Comparison of ENCODE assay signal across 24 cellular contexts in genomic region chr6:80633412-80633811, GRCh38.
DNase-seq lines count a peak whose midpoint lies in the region; ATAC-seq, FAIRE-seq and TF ChIP-seq lines count a peak whose summit lies in the region.
"Had no signal": no experiment of that assay in that cellular context is flagged by ENCODE, and none has a peak within 500 bp of the region (broad histone marks: within the 10 kb centered on the region; RNA-seq: fewer than 3 reads in every experiment).

No MANE protein-coding gene starts in this region.

- no peaks in the 10 kb centered on the region for H4K20me1 ChIP-seq in IMR-90 (ENCODE audit: insufficient read depth, low read length)
- H4K20me1 ChIP-seq: BLaER1 treated with 17β-estradiol and CSF1 and Interleukin-3, amounts not matched to agents 10 nM and 100 nM had no signal

- H2AK9ac ChIP-seq in IMR-90 (replicated peaks; ENCODE audit: low read depth, low read length, poor library complexity): no peak overlapping the region

- in situ Hi-C loops in IMR-90 (cut with MboI; ENCODE audit: low sequenced_read_pairs): no loop called here

- no peak overlapping the region for H3K18ac ChIP-seq in IMR-90 (ENCODE audit: low read depth, low read length)

- no peak overlapping the region for H3K4me2 ChIP-seq in A549
- no peak overlapping the region for H3K4me2 ChIP-seq in IMR-90 (ENCODE audit: low read depth, low read length)
- H3K4me2 ChIP-seq: BLaER1 treated with 17β-estradiol and CSF1 and Interleukin-3, amounts not matched to agents 10 nM and 100 nM had no signal

- H3K56ac ChIP-seq in IMR-90 (ENCODE audit: extremely low read depth, insufficient read depth, low read length): no peak overlapping the region

- H3K9ac ChIP-seq in IMR-90 (ENCODE audit: low read depth, low read length): no peak overlapping the region
- H3K9ac ChIP-seq: BLaER1 treated with 17β-estradiol and CSF1 and Interleukin-3, amounts not matched to agents 10 nM and 100 nM had no signal

- no peak overlapping the region for H2BK5ac ChIP-seq in IMR-90 (ENCODE audit: low read depth, low read length, poor library complexity, severe bottlenecking)

- no peak overlapping the region for H4K91ac ChIP-seq in IMR-90 (ENCODE audit: insufficient read depth, low read depth, low read length)

- no peak overlapping the region for H4K5ac ChIP-seq in IMR-90 (ENCODE audit: low read depth, low read length)

- peaks cover 2% of the 10 kb centered on the region; the same call in 1 of the 2 replicates for H3K9me1 ChIP-seq in IMR-90 (ENCODE audit: insufficient read depth, low read length)

- ATAC-seq in A549 (no peak), IMR-90 (ENCODE audit: low read depth) (no peak), GM18498 (IDR thresholded peaks at IDR 0.05; ENCODE audit: unreplicated experiment) (no peak), GM21367 (IDR thresholded peaks at IDR 0.05; ENCODE audit: unreplicated experiment) (no peak)
- ATAC-seq: CD8-positive, alpha-beta T cell; GM12878 had no signal

- FAIRE-seq in A549 (lab: Jason Lieb, UNC) (no peak), islet of Langerhans (lab: Jason Lieb, UNC) (peak; percentile 89)
- FAIRE-seq: A204.1, D721Med, GM12878, GM12892, GM19239 had no signal

- no peaks in the 10 kb centered on the region for H3K27me3 ChIP-seq in IMR-90 (ENCODE audit: control insufficient read depth, insufficient read depth, low read length)
- H3K27me3 ChIP-seq: BLaER1 treated with 17β-estradiol and CSF1 and Interleukin-3, amounts not matched to agents 10 nM and 100 nM had no signal

- DNase-seq in A549 (ENCODE audit: low read depth in 1 of 2, low spot score in 1 of 2): no peak
- DNase-seq in IMR-90: no peak
- DNase-seq in RPMI8226: peak; percentile 9
- no peak for DNase-seq in NCI-H1105 treated with DMSO at 0.1 percent for 48 hours (lab: John Stamatoyannopoulos, UW)
- DNase-seq: 8988T; AML-193; Caco-2; Calu3; CD4-positive, alpha-beta T cell; CD8-positive, alpha-beta T cell; DMS79; DND-41; EL; GDM1 had no signal

- H3K27ac ChIP-seq in A549: no peak overlapping the region
- H3K27ac ChIP-seq in IMR-90 (ENCODE audit: insufficient read depth, low read length): no peak overlapping the region
- H3K27ac ChIP-seq: BLaER1 treated with 17β-estradiol and CSF1 and Interleukin-3, amounts not matched to agents 10 nM and 100 nM; C4-2B had no signal

- CTCF ChIA-PET in A549 (lab: Yijun Ruan, JAX) (no interaction called here), IMR-90 (lab: Yijun Ruan, JAX) (no interaction called here)

- H2AFZ ChIP-seq in IMR-90 (replicated peaks; ENCODE audit: low read length, poor library complexity): no peak overlapping the region

- TF ChIP-seq CTCF in A549 (IDR thresholded peaks at IDR 0.05) (no peak), IMR-90 (conservative IDR thresholded peaks at IDR 0.05; ENCODE audit: low read depth, low read length) (no peak)

- TF ChIP-seq POLR2A in A549 (IDR thresholded peaks at IDR 0.05; ENCODE audit: low read length) (no peak), IMR-90 (IDR thresholded peaks at IDR 0.05; ENCODE audit: low read depth, low read length) (no peak)

- dilution Hi-C loops in IMR-90 (cut with HindIII; ENCODE audit: low sequenced_read_pairs, unreplicated experiment): no loop called here

- WGBS in A549 (ENCODE audit: missing lambda C conversion rate): 53% methylated on average over 2 of the region's 2 CpGs
- WGBS in IMR-90 (ENCODE audit: extremely low coverage in 2 of 2, insufficient read length in 1 of 2), 2 experiments: no CpG with 5 or more reads among the region's 2 CpGs

- TF ChIP-seq EP300 in A549 (IDR thresholded peaks at IDR 0.05): no peak

- no TSS peak for BruUV-seq in IMR-90 (replicated peaks; lab: Mats Ljungman, UMichigan)

- no peak overlapping the region for H2BK120ac ChIP-seq in IMR-90 (ENCODE audit: low read depth, low read length)

- H3K36me3 ChIP-seq in IMR-90 (ENCODE audit: control insufficient read depth, insufficient read depth, low read length): no peaks in the 10 kb centered on the region
- H3K36me3 ChIP-seq: BLaER1 treated with 17β-estradiol and CSF1 and Interleukin-3, amounts not matched to agents 10 nM and 100 nM had no signal

- intact Hi-C loops in IMR-90 (cut with micrococcal nuclease): no loop called here

- no peak overlapping the region for H2AK5ac ChIP-seq in IMR-90 (ENCODE audit: low read depth, low read length)

- no peak overlapping the region for H3K23ac ChIP-seq in IMR-90 (ENCODE audit: low read depth, low read length)

- H3K9me3 ChIP-seq in A549: no peaks in the 10 kb centered on the region
- H3K9me3 ChIP-seq in IMR-90 (ENCODE audit: control insufficient read depth, insufficient read depth, low read length): peaks cover 2% of the 10 kb centered on the region; the same call in 1 of the 2 replicates
- H3K9me3 ChIP-seq: BLaER1 treated with 17β-estradiol and CSF1 and Interleukin-3, amounts not matched to agents 10 nM and 100 nM; Caco-2 had no signal

- no peak overlapping the region for H2BK20ac ChIP-seq in IMR-90 (ENCODE audit: low read depth, low read length)

- H3K14ac ChIP-seq in IMR-90 (replicated peaks; ENCODE audit: low read depth, low read length): no peak overlapping the region

- no peaks in the 10 kb centered on the region for H3K79me1 ChIP-seq in IMR-90 (ENCODE audit: low read depth in 1 of 2, low read length in 2 of 2)

- H3K4me3 ChIP-seq in A549: no peak overlapping the region
- H3K4me3 ChIP-seq in IMR-90 (ENCODE audit: insufficient read depth, low read depth, low read length): no peak overlapping the region
- H3K4me3 ChIP-seq: BLaER1 treated with 17β-estradiol and CSF1 and Interleukin-3, amounts not matched to agents 10 nM and 100 nM; GM12878 had no signal

- TF ChIP-seq RAD21 in A549 (conservative IDR thresholded peaks at IDR 0.05 in 1 of 2, IDR thresholded peaks at IDR 0.05 in 1 of 2) (no peak), IMR-90 (IDR thresholded peaks at IDR 0.05; ENCODE audit: low read length) (no peak)

- no peak overlapping the region for H3K4ac ChIP-seq in IMR-90 (ENCODE audit: low read depth, low read length)

- H4K8ac ChIP-seq in IMR-90 (ENCODE audit: low read depth in 2 of 2, low read length in 2 of 2): no peak overlapping the region

- no peak overlapping the region for H2BK15ac ChIP-seq in IMR-90 (ENCODE audit: low read depth, low read length)

- POLR2A ChIA-PET in A549 (lab: Yijun Ruan, JAX) (no interaction called here), IMR-90 (lab: Charles Lee; ENCODE audit: unreplicated experiment) (no interaction called here)

- peaks cover 7% of the 10 kb centered on the region for H3K4me1 ChIP-seq in A549
- no peaks in the 10 kb centered on the region; the same call in 1 of the 2 replicates for H3K4me1 ChIP-seq in IMR-90 (ENCODE audit: control insufficient read depth, insufficient read depth, low read length)
- H3K4me1 ChIP-seq: Caco-2 had no signal

TF ChIP-seq in A549, 52 proteins besides CTCF, POLR2A, EP300 and RAD21:
- TF ChIP-seq TFCP2L1 (CRISPR knock-in tag; IDR thresholded peaks at IDR 0.05) (no peak), MAFK (IDR thresholded peaks at IDR 0.05; ENCODE audit: partially characterized antibody) (peak; percentile 70), MAZ (IDR thresholded peaks at IDR 0.05; ENCODE audit: borderline replicate concordance, low read depth, low read length) (no peak), ZSCAN20 (CRISPR knock-in tag; IDR thresholded peaks at IDR 0.05) (no peak), SMC3 (IDR thresholded peaks at IDR 0.05) (no peak), FOSB (CRISPR knock-in tag; IDR thresholded peaks at IDR 0.05) (no peak), TP53 (CRISPR knock-in tag; IDR thresholded peaks at IDR 0.05) (no peak)

TF ChIP-seq in IMR-90, 13 proteins besides CTCF, POLR2A, EP300 and RAD21:
- no peak for TF ChIP-seq MXI1 (IDR thresholded peaks at IDR 0.05; ENCODE audit: borderline replicate concordance, low read depth, low read length)
- TF ChIP-seq MAFK (IDR thresholded peaks at IDR 0.05; ENCODE audit: low read depth, low read length): peak; percentile 91
- no peak for TF ChIP-seq FOS (IDR thresholded peaks at IDR 0.05; ENCODE audit: low read depth, low read length)
- TF ChIP-seq ELK1 (IDR thresholded peaks at IDR 0.05; ENCODE audit: borderline replicate concordance, low read depth, low read length): no peak
- no peak for TF ChIP-seq RCOR1 (IDR thresholded peaks at IDR 0.05; ENCODE audit: insufficient replicate concordance, low read length)
- no peak for TF ChIP-seq CHD1 (IDR thresholded peaks at IDR 0.05; ENCODE audit: low read depth, low read length)
- no peak for TF ChIP-seq CEBPB (IDR thresholded peaks at IDR 0.05; ENCODE audit: low read depth, low read length)
- TF ChIP-seq NFE2L2 (IDR thresholded peaks at IDR 0.05; ENCODE audit: low read depth, low read length): no peak
TF ChIP-seq in IMR-90: peak in this region for 1.
